ENCODE assay signal across 8 cellular contexts in genomic region chr6:117932001-117932400, GRCh38. TPM values are rescaled to one million over a fixed set of nuclear protein-coding genes. Genes with fewer than 3 reads are reported as not detected.
"Had no signal": no experiment of that assay in that cellular context is flagged by ENCODE, and none has a peak within 500 bp of the region (broad histone marks: within the 10 kb centered on the region; RNA-seq: fewer than 3 reads in every experiment).

No MANE protein-coding gene starts in this region.

- DNase-seq: GM23248, GOT3, H7, H9, HCEC 1CT, HFFc6 had no signal

- H2AFZ ChIP-seq: GM23248, GM23338 had no signal

- H3K36me3 ChIP-seq: HAP-1 had no signal

- H3K4me3 ChIP-seq: GM23248, GM23338, HAP-1 had no signal

- H3K27ac ChIP-seq: GM23248 had no signal

- H3K4me2 ChIP-seq: GM23338 had no signal

- H3K9ac ChIP-seq: GM23248 had no signal

RNA-seq across cellular contexts. Expression of gene SLC35F1, which starts 24.9 kb away (rescaled TPM):
- polyA plus RNA-seq: GM23248 had no signal
